Comparison of ENCODE assay signal across 20 cellular contexts in genomic region chr2:141601511-141602152, GRCh38.
DNase-seq lines count a peak whose midpoint lies in the region; ATAC-seq, FAIRE-seq and TF ChIP-seq lines count a peak whose summit lies in the region.
"Had no signal": no experiment of that assay in that cellular context is flagged by ENCODE, and none has a peak within 500 bp of the region (broad histone marks: within the 10 kb centered on the region; RNA-seq: fewer than 3 reads in every experiment).

No MANE protein-coding gene starts in this region.

- H3K9me3 ChIP-seq in A549: no peaks in the 10 kb centered on the region
- H3K9me3 ChIP-seq in A673 (ENCODE audit: low read depth, low read length, poor library complexity, severe bottlenecking): no peaks in the 10 kb centered on the region
- H3K9me3 ChIP-seq in SK-N-MC (ENCODE audit: low read depth, low read length): no peaks in the 10 kb centered on the region
- no peaks in the 10 kb centered on the region for H3K9me3 ChIP-seq in parathyroid adenoma (ENCODE audit: control insufficient read depth, low read length)
- H3K9me3 ChIP-seq in CD4-positive, alpha-beta memory T cell (ENCODE audit: control insufficient read depth in 1 of 2, low read length in 2 of 2): no peaks in the 10 kb centered on the region
- H3K9me3 ChIP-seq in CD4-positive, alpha-beta T cell (ENCODE audit: control insufficient read depth, low read length): no peaks in the 10 kb centered on the region
- H3K9me3 ChIP-seq: BE2C; BLaER1 treated with 17β-estradiol and CSF1 and Interleukin-3, amounts not matched to agents 10 nM and 100 nM; Caco-2 had no signal

- H3K27ac Mint-ChIP-seq in CD4-positive, alpha-beta memory T cell: no peak overlapping the region
- no peak overlapping the region for H3K27ac Mint-ChIP-seq in CD4-positive, alpha-beta T cell
- H3K27ac Mint-ChIP-seq: CD14-positive monocyte; CD8-positive, alpha-beta T cell had no signal

- H3K4me3 ChIP-seq in A549 (no peak overlapping the region), A673 (ENCODE audit: low read depth, low read length, poor library complexity, severe bottlenecking) (no peak overlapping the region), SK-N-MC (peak overlapping the region; percentile 57), parathyroid adenoma (ENCODE audit: low read depth, low read length) (no peak overlapping the region)
- no peak overlapping the region for H3K4me3 ChIP-seq in CD4-positive, alpha-beta memory T cell (ENCODE audit: low read length in 2 of 2)
- H3K4me3 ChIP-seq: BLaER1 treated with 17β-estradiol and CSF1 and Interleukin-3, amounts not matched to agents 10 nM and 100 nM had no signal

- no peaks in the 10 kb centered on the region for H3K4me1 Mint-ChIP-seq in CD4-positive, alpha-beta memory T cell
- H3K4me1 Mint-ChIP-seq in CD4-positive, alpha-beta T cell (ENCODE audit: low read depth): no peaks in the 10 kb centered on the region
- H3K4me1 Mint-ChIP-seq: CD14-positive monocyte had no signal

- H3K27me3 ChIP-seq in A673 (replicated peaks; ENCODE audit: insufficient read depth, low read depth, low read length, poor library complexity): no peaks in the 10 kb centered on the region
- no peaks in the 10 kb centered on the region for H3K27me3 ChIP-seq in parathyroid adenoma (ENCODE audit: control insufficient read depth, insufficient read depth, low read length)
- no peaks in the 10 kb centered on the region for H3K27me3 ChIP-seq in CD4-positive, alpha-beta memory T cell (ENCODE audit: insufficient read depth, low read length)
- H3K27me3 ChIP-seq in CD4-positive, alpha-beta T cell (ENCODE audit: control insufficient read depth, insufficient read depth, low read length): no peaks in the 10 kb centered on the region
- H3K27me3 ChIP-seq: BE2C; BLaER1 treated with 17β-estradiol and CSF1 and Interleukin-3, amounts not matched to agents 10 nM and 100 nM had no signal

- H2AFZ ChIP-seq in parathyroid adenoma: peak overlapping the region; percentile 9

- FAIRE-seq in A549 (lab: Jason Lieb, UNC): no peak
- FAIRE-seq: G401.6, GM12892, H1 had no signal

- H3K4me1 ChIP-seq in A549 (no peaks in the 10 kb centered on the region), A673 (ENCODE audit: insufficient read depth, low read length, poor library complexity, severe bottlenecking) (peaks cover 35% of the 10 kb centered on the region), parathyroid adenoma (no peaks in the 10 kb centered on the region)
- H3K4me1 ChIP-seq in CD4-positive, alpha-beta memory T cell (ENCODE audit: insufficient read depth, low read length): no peaks in the 10 kb centered on the region
- H3K4me1 ChIP-seq: BE2C; BLaER1 treated with 17β-estradiol and CSF1 and Interleukin-3, amounts not matched to agents 10 nM and 100 nM; Caco-2 had no signal

- H3K9me3 Mint-ChIP-seq in CD4-positive, alpha-beta memory T cell: peaks cover 0 to 15% (median 3%) of the 10 kb centered on the region in 8 donors
- peaks cover 8% of the 10 kb centered on the region for H3K9me3 Mint-ChIP-seq in CD4-positive, alpha-beta T cell

- intact Hi-C loops in A673 (cut with micrococcal nuclease; ENCODE audit: unreplicated experiment): no loop called here
- intact Hi-C loops in CD4-positive, alpha-beta memory T cell (cut with micrococcal nuclease): no loop called here
- intact Hi-C loops in CD4-positive, alpha-beta T cell (cut with DNase I, micrococcal nuclease): no loop called here

- H3K36me3 ChIP-seq in A673 (ENCODE audit: insufficient read depth, low read length, poor library complexity, severe bottlenecking) (no peaks in the 10 kb centered on the region), SK-N-MC (ENCODE audit: insufficient read depth, low read length) (peaks cover 5% of the 10 kb centered on the region; the same call in 1 of the 2 replicates), parathyroid adenoma (ENCODE audit: control insufficient read depth, insufficient read depth, low read length) (no peaks in the 10 kb centered on the region)
- no peaks in the 10 kb centered on the region for H3K36me3 ChIP-seq in CD4-positive, alpha-beta memory T cell (ENCODE audit: insufficient read depth, low read length)
- H3K36me3 ChIP-seq: BE2C; BLaER1 treated with 17β-estradiol and CSF1 and Interleukin-3, amounts not matched to agents 10 nM and 100 nM had no signal

- no peak overlapping the region for H3K4me3 Mint-ChIP-seq in CD4-positive, alpha-beta memory T cell
- no peak overlapping the region for H3K4me3 Mint-ChIP-seq in CD4-positive, alpha-beta T cell
- H3K4me3 Mint-ChIP-seq: CD14-positive monocyte; CD8-positive, alpha-beta T cell had no signal

- no peak for TF ChIP-seq RAD21 in A549 (conservative IDR thresholded peaks at IDR 0.05 in 1 of 2, IDR thresholded peaks at IDR 0.05 in 1 of 2)

- DNase-seq in A549 (ENCODE audit: low read depth in 1 of 2, low spot score in 1 of 2) (no peak), A673 (ENCODE audit: low spot score) (peak; percentile 65), SK-N-MC (ENCODE audit: low read depth, low spot score) (peak; percentile 97)
- DNase-seq in CD4-positive, alpha-beta memory T cell: no peak
- no peak for DNase-seq in CD4-positive, alpha-beta T cell
- DNase-seq: ACHN; AML-193; BE2C; Caco-2; CD8-positive, alpha-beta T cell; DMS153; DND-41; H7 had no signal

- H3K9ac ChIP-seq in SK-N-MC (ENCODE audit: insufficient read length) (peak overlapping the region; percentile 52), parathyroid adenoma (no peak overlapping the region)
- H3K9ac ChIP-seq: BLaER1 treated with 17β-estradiol and CSF1 and Interleukin-3, amounts not matched to agents 10 nM and 100 nM had no signal

- CTCF ChIA-PET in A549 (lab: Yijun Ruan, JAX) (no interaction called here), A673 (lab: Charles Lee) (no interaction called here)
- CTCF ChIA-PET in CD4-positive, alpha-beta memory T cell (lab: Charles Lee; ENCODE audit: partially characterized antibody): no interaction called here
- CTCF ChIA-PET in CD4-positive, alpha-beta T cell (lab: Charles Lee): no interaction called here

- no peak overlapping the region for H3K4me2 ChIP-seq in A549
- H3K4me2 ChIP-seq in parathyroid adenoma (ENCODE audit: low read length): peak overlapping the region; percentile 5
- H3K4me2 ChIP-seq: BLaER1 treated with 17β-estradiol and CSF1 and Interleukin-3, amounts not matched to agents 10 nM and 100 nM had no signal

- POLR2A ChIA-PET in A549 (lab: Yijun Ruan, JAX): no interaction called here
- POLR2A ChIA-PET in A673 (lab: Charles Lee; ENCODE audit: low non-redundant PET): interaction anchor here (0.6 to 0.7 kb wide), 2 partner anchors 19 to 434 kb away, joined by 3 read pairs; no protein-coding TSS in a partner anchor
- POLR2A ChIA-PET in CD4-positive, alpha-beta memory T cell (lab: Charles Lee; ENCODE audit: partially characterized antibody): no interaction called here
- POLR2A ChIA-PET in CD4-positive, alpha-beta T cell (lab: Charles Lee): no interaction called here

- H3K36me3 Mint-ChIP-seq in CD4-positive, alpha-beta memory T cell: no peaks in the 10 kb centered on the region
- no peaks in the 10 kb centered on the region for H3K36me3 Mint-ChIP-seq in CD4-positive, alpha-beta T cell (ENCODE audit: low read depth)
- H3K36me3 Mint-ChIP-seq: CD14-positive monocyte; CD8-positive, alpha-beta T cell had no signal

- 38% methylated on average over 8 of the region's 8 CpGs for WGBS in A549 (ENCODE audit: missing lambda C conversion rate)

- no peaks in the 10 kb centered on the region for H3K79me2 ChIP-seq in parathyroid adenoma

- TF ChIP-seq CTCF in A549 (IDR thresholded peaks at IDR 0.05) (no peak), A673 (conservative IDR thresholded peaks at IDR 0.05; ENCODE audit: low read depth, low read length) (no peak), parathyroid adenoma (IDR thresholded peaks at IDR 0.05) (no peak)
- no peak for TF ChIP-seq CTCF in CD4-positive, alpha-beta T cell (IDR thresholded peaks at IDR 0.05)

- no peak for TF ChIP-seq EP300 in A549 (IDR thresholded peaks at IDR 0.05)

- TF ChIP-seq POLR2A in A549 (IDR thresholded peaks at IDR 0.05; ENCODE audit: low read length): no peak

- H3K27ac ChIP-seq in A549 (no peak overlapping the region), A673 (ENCODE audit: low read depth, low read length, poor library complexity, severe bottlenecking) (peak overlapping the region; percentile 75), SK-N-MC (peak overlapping the region; percentile 95), parathyroid adenoma (no peak overlapping the region)
- no peak overlapping the region for H3K27ac ChIP-seq in CD4-positive, alpha-beta memory T cell (ENCODE audit: low read depth, low read length)
- H3K27ac ChIP-seq in CD4-positive, alpha-beta T cell (ENCODE audit: low read depth, low read length): no peak overlapping the region
- H3K27ac ChIP-seq: BLaER1 treated with 17β-estradiol and CSF1 and Interleukin-3, amounts not matched to agents 10 nM and 100 nM had no signal

- BruUV-seq in A673 (replicated peaks; lab: Mats Ljungman, UMichigan): no TSS peak

- no peaks in the 10 kb centered on the region for H3K27me3 Mint-ChIP-seq in CD4-positive, alpha-beta memory T cell
- H3K27me3 Mint-ChIP-seq in CD4-positive, alpha-beta T cell: no peaks in the 10 kb centered on the region

- ATAC-seq in A549: no peak
- ATAC-seq in CD4-positive, alpha-beta T cell (ENCODE audit: poor library complexity): no peak
- ATAC-seq: CD8-positive, alpha-beta T cell; HCT116 had no signal

TF ChIP-seq in A549, 52 proteins besides CTCF, POLR2A, EP300 and RAD21:
- TF ChIP-seq MAFK (IDR thresholded peaks at IDR 0.05; ENCODE audit: partially characterized antibody) (peak; percentile 18), PHF8 (IDR thresholded peaks at IDR 0.05; ENCODE audit: borderline replicate concordance, low read depth) (no peak), ESRRA (IDR thresholded peaks at IDR 0.05; ENCODE audit: borderline replicate concordance, low read length) (no peak)

Comparison
In these comparisons a context has a peak if more than half of its experiments do, and no peak if none do; other contexts are left out.
1. DNase-seq: peak in A673 (single experiment) and SK-N-MC (single experiment); none in A549 (0 of 2), CD4-positive, alpha-beta memory T cell (0 of 5) and CD4-positive, alpha-beta T cell (0 of 10).
2. H3K27ac ChIP-seq: peak in A673 (single experiment) and SK-N-MC (single experiment); none in A549 (0 of 2), parathyroid adenoma (single experiment), CD4-positive, alpha-beta memory T cell (single experiment) and CD4-positive, alpha-beta T cell (single experiment).